8 cellular contexts compared by ENCODE assay signal in the genomic region with DNA sequence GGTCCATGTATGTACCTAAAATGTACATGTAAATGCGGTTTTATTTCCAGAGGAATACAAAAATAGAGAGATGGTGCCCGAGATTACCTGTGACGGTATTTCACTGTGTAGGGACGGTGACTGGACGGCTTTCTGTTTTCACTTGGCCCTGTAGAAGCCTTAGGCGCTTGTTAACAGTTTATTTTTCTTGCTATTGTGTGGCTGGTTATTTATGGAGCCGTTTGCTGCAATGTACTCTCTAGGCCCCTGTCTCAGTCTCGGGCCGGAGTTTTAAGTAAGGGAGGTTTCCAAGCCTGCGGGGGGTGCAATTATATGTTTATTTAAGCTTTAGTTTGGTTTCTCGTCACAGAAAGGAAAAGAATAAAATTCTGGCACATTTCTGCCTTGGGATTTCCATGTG. TPM values are rescaled to one million over a fixed set of nuclear protein-coding genes. Genes with fewer than 3 reads are reported as not detected.
DNase-seq lines count a peak whose midpoint lies in the region; ATAC-seq and TF ChIP-seq lines count a peak whose summit lies in the region.

No MANE protein-coding gene starts in this region.

- intact Hi-C loops in CD14-positive monocyte (cut with micrococcal nuclease), result loop anchor here in 1 of 2 donors (10.0 kb wide), 1 partner anchor 159 kb away; the partner anchor contains the start of gene ALG6
- intact Hi-C loops in sigmoid colon (cut with DNase I), result loop anchor here (2.0 kb wide), 1 partner anchor 155 kb away; no protein-coding TSS in a partner anchor

- no peak for TF ChIP-seq CTCF in CD14-positive monocyte (IDR thresholded peaks at IDR 0.05)
- no peak for TF ChIP-seq CTCF in WI38 (IDR thresholded peaks at IDR 0.05; ENCODE audit: low read depth, low read length)
- TF ChIP-seq CTCF in cardiac muscle cell (IDR thresholded peaks at IDR 0.05; ENCODE audit: low read depth, low read length), result no peak
- no peak for TF ChIP-seq CTCF in sigmoid colon (IDR thresholded peaks at IDR 0.05)

- H3K27me3 ChIP-seq in cardiac muscle cell, result no peaks in the 10 kb centered on the region
- H3K27me3 ChIP-seq in sigmoid colon, result no peaks in the 10 kb centered on the region

- WGBS in sigmoid colon, 2 donors, result 1 to 3% methylated on average over 11 of the region's 11 CpGs

- peak overlapping the region; percentile 77 for H3K4me3 ChIP-seq in WI38 (ENCODE audit: low read depth, low read length)
- peak overlapping the region; percentile 49 for H3K4me3 ChIP-seq in cardiac muscle cell
- peak overlapping the region; percentile 65 to 70 (median 66) for H3K4me3 ChIP-seq in sigmoid colon

- peak overlapping the region; percentile 91 to 97 for H3K4me3 Mint-ChIP-seq in CD14-positive monocyte

- H3K27me3 Mint-ChIP-seq in CD14-positive monocyte (ENCODE audit: low read depth in 3 of 3), result no peaks in the 10 kb centered on the region

- no peaks in the 10 kb centered on the region for H3K36me3 ChIP-seq in cardiac muscle cell
- H3K36me3 ChIP-seq in sigmoid colon, result peaks cover 0 to 8% (median 0%) of the 10 kb centered on the region in 4 donors

- no peaks in the 10 kb centered on the region for H3K9me3 Mint-ChIP-seq in CD14-positive monocyte

- DNase-seq in CD14-positive monocyte (ENCODE audit: low spot score) (no peak), cardiac muscle cell (ENCODE audit: low read depth in 1 of 2, low spot score in 1 of 2) (peak in 1 of 2 donors; percentile 23), sigmoid colon (no peak), HT-29 (ENCODE audit: low spot score) (no peak), AML-193 (lab: John Stamatoyannopoulos, UW) (no peak)

- H3K36me3 Mint-ChIP-seq in CD14-positive monocyte, result peaks cover 4 to 6% of the 10 kb centered on the region in 2 donors

- TF ChIP-seq EP300 in sigmoid colon (IDR thresholded peaks at IDR 0.05), result no peak

- H3K27ac Mint-ChIP-seq in CD14-positive monocyte, result peak overlapping the region; percentile 95 to 99 (median 98)

- H3K4me1 ChIP-seq in cardiac muscle cell (ENCODE audit: low read depth), result peaks cover 7% of the 10 kb centered on the region
- peaks cover 0 to 20% (median 19%) of the 10 kb centered on the region in 4 donors for H3K4me1 ChIP-seq in sigmoid colon

- ATAC-seq in GM18909 (IDR thresholded peaks at IDR 0.05; ENCODE audit: poor library complexity, unreplicated experiment) (peak; percentile 19), HG03103 (IDR thresholded peaks at IDR 0.05; ENCODE audit: low read depth, unreplicated experiment) (peak; percentile 9)

- peaks cover 19% of the 10 kb centered on the region for H3K4me1 Mint-ChIP-seq in CD14-positive monocyte

- no peak for TF ChIP-seq POLR2A in sigmoid colon (IDR thresholded peaks at IDR 0.05)

- H3K9me3 ChIP-seq in cardiac muscle cell (ENCODE audit: low read depth), result no peaks in the 10 kb centered on the region
- no peaks in the 10 kb centered on the region for H3K9me3 ChIP-seq in sigmoid colon

- H3K27ac ChIP-seq in cardiac muscle cell, result peak overlapping the region; percentile 98
- H3K27ac ChIP-seq in sigmoid colon, result peak overlapping the region; percentile 86 to 92 (median 90)

RNA-seq across cellular contexts. Expression of gene EFCAB7, which starts 0.4 kb away (rescaled TPM):
- polyA plus RNA-seq in CD14-positive monocyte, result 1 to 10 TPM in 1 of 2 donors, under 1 TPM in 1; 0.37 to 2.2 TPM
- 6.2 and 6.8 TPM in 2 replicates for total RNA-seq in cardiac muscle cell
- 10.6 and 12.5 TPM in 2 replicates for polyA plus RNA-seq in cardiac muscle cell
- 10 to 100 TPM in 2 of 4 donors, 1 to 10 TPM in 2; 6.9 to 12.8 (median 10.4) TPM for total RNA-seq in sigmoid colon
- 1 to 10 TPM; 1.8 to 2.8 (median 2.3) TPM for polyA plus RNA-seq in sigmoid colon
- total RNA-seq in HT-29 (2014; rRNA removed; shearing (Covaris generic)), result 1.2 and 1.4 TPM in 2 replicates

RNA-seq across cellular contexts. Expression of gene ITGB3BP, which starts 0.7 kb away (rescaled TPM):
- polyA plus RNA-seq in CD14-positive monocyte (1 to 10 TPM; 5.2 to 6.6 TPM), cardiac muscle cell (21.0 and 22.0 TPM in 2 replicates), sigmoid colon (10 to 100 TPM; 15.7 to 21.6 (median 17.3) TPM)
- total RNA-seq in cardiac muscle cell (5.1 and 10.0 TPM in 2 replicates), sigmoid colon (10 to 100 TPM in 3 of 4 donors, 1 to 10 TPM in 1; 9.4 to 25.3 (median 15.1) TPM)
- 14.1 and 16.9 TPM in 2 replicates for total RNA-seq in HT-29 (2014; rRNA removed; shearing (Covaris generic))
